ENCODE assay signal across 1 cellular context in the genomic region with DNA sequence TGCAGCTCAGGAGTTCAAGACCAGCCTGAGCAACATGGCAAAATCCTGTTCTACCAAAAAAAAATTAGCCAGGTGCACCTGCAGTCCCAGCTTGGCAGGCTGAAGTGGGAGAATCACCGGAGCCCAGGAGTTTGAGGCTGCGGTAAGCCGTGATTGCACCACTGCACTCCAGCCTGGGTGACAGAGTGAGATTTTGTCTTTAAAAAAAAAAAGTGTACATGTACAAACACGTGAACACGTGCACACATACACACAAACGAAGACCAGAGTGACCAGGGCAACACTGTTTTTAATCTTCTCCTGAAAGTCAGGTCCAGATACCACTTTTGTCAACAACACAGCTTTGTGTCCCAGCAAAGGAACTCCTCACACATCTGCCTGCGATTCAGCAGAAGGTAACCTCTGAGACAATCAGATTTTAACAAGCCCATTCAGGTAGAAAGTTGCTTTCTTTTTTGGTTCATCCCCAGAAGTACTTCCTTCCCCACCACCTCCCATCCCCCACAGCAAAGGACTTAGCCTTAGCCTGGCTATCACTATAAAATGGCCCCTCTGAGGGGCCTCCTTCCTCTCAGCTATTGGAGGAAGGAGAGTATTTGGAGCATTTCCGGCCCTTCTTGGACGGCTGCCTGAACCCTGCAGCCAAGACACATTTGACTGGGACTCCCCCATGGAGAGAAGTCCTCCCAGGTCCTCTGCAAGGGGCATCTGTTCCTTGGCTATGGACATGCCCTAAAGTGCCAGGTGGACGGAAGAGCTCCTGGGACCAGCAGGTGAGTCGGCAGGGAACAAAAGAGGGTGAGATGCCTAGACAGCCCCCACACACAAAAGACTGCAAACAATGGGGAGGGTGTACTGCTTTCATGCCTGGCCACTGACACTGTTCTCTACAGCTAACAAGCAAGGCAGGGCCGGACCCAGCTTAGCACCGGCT.
A peak's percentile ranks its signal among the peaks of the same experiment; 100 is the strongest.
TF ChIP-seq lines count a peak whose summit lies in the region.

No MANE protein-coding gene starts in this region.

TF ChIP-seq in K562, 482 proteins besides CTCF, POLR2A, EP300 and RAD21 (continued from another document):
- TF ChIP-seq, protein P1, sequence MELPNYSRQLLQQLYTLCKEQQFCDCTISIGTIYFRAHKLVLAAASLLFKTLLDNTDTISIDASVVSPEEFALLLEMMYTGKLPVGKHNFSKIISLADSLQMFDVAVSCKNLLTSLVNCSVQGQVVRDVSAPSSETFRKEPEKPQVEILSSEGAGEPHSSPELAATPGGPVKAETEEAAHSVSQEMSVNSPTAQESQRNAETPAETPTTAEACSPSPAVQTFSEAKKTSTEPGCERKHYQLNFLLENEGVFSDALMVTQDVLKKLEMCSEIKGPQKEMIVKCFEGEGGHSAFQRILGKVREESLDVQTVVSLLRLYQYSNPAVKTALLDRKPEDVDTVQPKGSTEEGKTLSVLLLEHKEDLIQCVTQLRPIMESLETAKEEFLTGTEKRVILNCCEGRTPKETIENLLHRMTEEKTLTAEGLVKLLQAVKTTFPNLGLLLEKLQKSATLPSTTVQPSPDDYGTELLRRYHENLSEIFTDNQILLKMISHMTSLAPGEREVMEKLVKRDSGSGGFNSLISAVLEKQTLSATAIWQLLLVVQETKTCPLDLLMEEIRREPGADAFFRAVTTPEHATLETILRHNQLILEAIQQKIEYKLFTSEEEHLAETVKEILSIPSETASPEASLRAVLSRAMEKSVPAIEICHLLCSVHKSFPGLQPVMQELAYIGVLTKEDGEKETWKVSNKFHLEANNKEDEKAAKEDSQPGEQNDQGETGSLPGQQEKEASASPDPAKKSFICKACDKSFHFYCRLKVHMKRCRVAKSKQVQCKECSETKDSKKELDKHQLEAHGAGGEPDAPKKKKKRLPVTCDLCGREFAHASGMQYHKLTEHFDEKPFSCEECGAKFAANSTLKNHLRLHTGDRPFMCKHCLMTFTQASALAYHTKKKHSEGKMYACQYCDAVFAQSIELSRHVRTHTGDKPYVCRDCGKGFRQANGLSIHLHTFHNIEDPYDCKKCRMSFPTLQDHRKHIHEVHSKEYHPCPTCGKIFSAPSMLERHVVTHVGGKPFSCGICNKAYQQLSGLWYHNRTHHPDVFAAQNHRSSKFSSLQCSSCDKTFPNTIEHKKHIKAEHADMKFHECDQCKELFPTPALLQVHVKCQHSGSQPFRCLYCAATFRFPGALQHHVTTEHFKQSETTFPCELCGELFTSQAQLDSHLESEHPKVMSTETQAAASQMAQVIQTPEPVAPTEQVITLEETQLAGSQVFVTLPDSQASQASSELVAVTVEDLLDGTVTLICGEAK (IDR thresholded peaks at IDR 0.05): peak; percentile 22; the same call in 1 of the 2 replicates
- TF ChIP-seq, protein P1 (CRISPR knock-in tag; IDR thresholded peaks at IDR 0.05): no peak
- TF ChIP-seq CEBPB (tag; IDR thresholded peaks at IDR 0.05) (peak; percentile 32; the same call in 1 of the 2 replicates), FOXK2 (conservative IDR thresholded peaks at IDR 0.05 in 1 of 2, IDR thresholded peaks at IDR 0.05 in 1 of 2; ENCODE audit: low read depth in 2 of 2) (0 out of 4 replicates have a peak, but pooled peaks of 1 of the 2 experiments have one; percentile 16), ZNF263 (CRISPR knock-in tag; IDR thresholded peaks at IDR 0.05; ENCODE audit: borderline replicate concordance) (peak; percentile 63; the same call in 1 of the 2 replicates), POLR2B (IDR thresholded peaks at IDR 0.05; ENCODE audit: low read depth, partially characterized antibody) (no peak), ZNF76 (CRISPR knock-in tag; IDR thresholded peaks at IDR 0.05; ENCODE audit: borderline replicate concordance) (no peak), ETV5 (CRISPR knock-in tag; IDR thresholded peaks at IDR 0.05; ENCODE audit: low read depth) (0 out of 2 replicates have a peak, but pooled peaks have one; percentile 44), RBBP5 (IDR thresholded peaks at IDR 0.05; ENCODE audit: borderline replicate concordance, insufficient read depth, low read length, poor library complexity, severe bottlenecking) (peak; percentile 34), ZNF174 (CRISPR knock-in tag; IDR thresholded peaks at IDR 0.05) (no peak), CHD2 (IDR thresholded peaks at IDR 0.05; ENCODE audit: low read depth, low read length) (0 out of 2 replicates have a peak, but pooled peaks have one; percentile 27)
